8 cellular contexts compared by ENCODE assay signal in genomic region chr1:112501810-112502641, GRCh38. TPM values are rescaled to one million over a fixed set of nuclear protein-coding genes. Genes with fewer than 3 reads are reported as not detected.
DNase-seq lines count a peak whose midpoint lies in the region; ATAC-seq and TF ChIP-seq lines count a peak whose summit lies in the region.

No MANE protein-coding gene starts in this region.

- peak; percentile 82 for TF ChIP-seq CTCF in VCaP (conservative IDR thresholded peaks at IDR 0.05)
- TF ChIP-seq CTCF in breast epithelium (IDR thresholded peaks at IDR 0.05): peak; percentile 18 to 66 (median 65)
- TF ChIP-seq CTCF in gastrocnemius medialis (IDR thresholded peaks at IDR 0.05 in 4 of 5, conservative IDR thresholded peaks at IDR 0.05 in 1 of 5): peak in 4 of 5 experiments; percentile 35 to 68 (median 46)

- H3K27me3 ChIP-seq in breast epithelium (no peaks in the 10 kb centered on the region), gastrocnemius medialis (peaks cover 0 to 17% (median 14%) of the 10 kb centered on the region in 3 donors)

- intact Hi-C loops in breast epithelium (cut with DNase I; ENCODE audit: low total_unique reads) (no loop called here), gastrocnemius medialis (cut with DNase I; ENCODE audit: low total_unique reads) (loop anchor here (2.0 kb wide), 1 partner anchor 205 kb away; the partner anchor contains the start of gene RHOC)

- DNase-seq in NCI-H82 (lab: John Stamatoyannopoulos, UW) (peak; percentile 75), NCI-H82 treated with DMSO at 0.1 percent for 48 hours (lab: John Stamatoyannopoulos, UW; ENCODE audit: unreplicated experiment) (no peak), MV-4-11 (lab: John Stamatoyannopoulos, UW) (peak; percentile 32), breast epithelium (ENCODE audit: low spot score in 2 of 2) (peak; percentile 49 to 69), gastrocnemius medialis (peak in 1 of 2 donors; percentile 33)
- no peak for DNase-seq in NK-92 treated with Interleukin-12 subunit alpha and Interleukin-12 subunit beta, amount 100 ng/mL, for 24 hours (lab: John Stamatoyannopoulos, UW)

- peaks cover 0 to 7% of the 10 kb centered on the region in 2 donors for H3K4me1 ChIP-seq in breast epithelium
- peaks cover 4 to 8% of the 10 kb centered on the region in 2 donors for H3K4me1 ChIP-seq in gastrocnemius medialis

- H3K36me3 ChIP-seq in breast epithelium (no peaks in the 10 kb centered on the region), gastrocnemius medialis (no peaks in the 10 kb centered on the region)

- ATAC-seq in gastrocnemius medialis: peak in 1 of 2 donors; percentile 75

- H3K27ac ChIP-seq in VCaP (peak overlapping the region; percentile 80), breast epithelium (peak overlapping the region; percentile 2 to 45), gastrocnemius medialis (no peak overlapping the region)

- in situ Hi-C loops in gastrocnemius medialis (cut with MboI; ENCODE audit: low sequenced_read_pairs in 4 of 4): no loop called here

- H3K9me3 ChIP-seq in breast epithelium (no peaks in the 10 kb centered on the region), iPS-18c (ENCODE audit: control insufficient read depth, insufficient read depth, low read length) (no peaks in the 10 kb centered on the region), gastrocnemius medialis (no peaks in the 10 kb centered on the region)

- TF ChIP-seq POLR2A in breast epithelium (IDR thresholded peaks at IDR 0.05) (no peak), gastrocnemius medialis (IDR thresholded peaks at IDR 0.05) (no peak)

- H3K4me3 ChIP-seq in breast epithelium (peak overlapping the region; percentile 49 to 67 (median 59)), iPS-18c (ENCODE audit: insufficient read depth, low read depth, low read length) (peak overlapping the region; percentile 65), gastrocnemius medialis (peak overlapping the region; percentile 56 to 80 (median 57))

RNA-seq across cellular contexts. Expression of gene WNT2B, which starts 6.7 kb away (rescaled TPM):
- total RNA-seq in breast epithelium (1 to 10 TPM; 2.9 to 6.1 (median 6.0) TPM), gastrocnemius medialis (1 to 10 TPM in 1 of 4 donors, under 1 TPM in 3; 0.03 to 1.5 (median 0.41) TPM)

Comparison
In these comparisons a context has a peak if more than half of its experiments do, and no peak if none do; other contexts are left out.
1. DNase-seq: peak in NCI-H82 (single experiment), MV-4-11 (single experiment) and breast epithelium (2 of 2); none in NCI-H82 treated with DMSO at 0.1 percent for 48 hours (single experiment) and NK-92 treated with Interleukin-12 subunit alpha and Interleukin-12 subunit beta, amount 100 ng/mL, for 24 hours (single experiment).
2. H3K27ac ChIP-seq: peak in VCaP (single experiment) and breast epithelium (2 of 2); none in gastrocnemius medialis (0 of 4).
3. Peak in every context shown above with its lines, with median percentiles within 50 percentile points of each other: CTCF ChIP-seq and H3K4me3 ChIP-seq.